In genomic region chr6:97865612-97866011, GRCh38 we compare ENCODE assay signal across 20 cellular contexts.
DNase-seq lines count a peak whose midpoint lies in the region; ATAC-seq and TF ChIP-seq lines count a peak whose summit lies in the region.
"Had no signal": no experiment of that assay in that cellular context is flagged by ENCODE, and none has a peak within 500 bp of the region (broad histone marks: within the 10 kb centered on the region; RNA-seq: fewer than 3 reads in every experiment).

No MANE protein-coding gene starts in this region.

- WGBS in lung, 2 donors, result 51 to 65% methylated on average over 2 of the region's 2 CpGs

- H3K27me3 Mint-ChIP-seq in stimulated activated memory B cell treated with anti-CD40 and anti-IgM and Interleukin-4, amounts not matched to agents 10 μg/mL and 1 μg/mL and 100 μg/mL, for 72 hours, result no peaks in the 10 kb centered on the region
- H3K27me3 Mint-ChIP-seq: CD8-positive, alpha-beta memory T cell had no signal

- DNase-seq in AG08395 (ENCODE audit: low spot score) (peak; percentile 3), RWPE2 (ENCODE audit: low spot score) (no peak), foreskin keratinocyte (peak; percentile 25 to 56), lung (ENCODE audit: low spot score) (no peak), activated T-cell treated with anti-CD3 and anti-CD28 coated beads for 4 hours (no peak), T1000 (lab: John Stamatoyannopoulos, UW) (no peak), colonic mucosa (no peak)
- DNase-seq: C1 segment of cervical spinal cord; CD8-positive, alpha-beta memory T cell; H7; IMR-90; MG63; NCI-H1048; NCI-H1436; NCI-H2029 treated with DMSO at 0.1 percent for 48 hours; NCI-H2171; NCI-H526; PC-3; SJCRH30 had no signal

- TF ChIP-seq CTCF in RWPE2 (IDR thresholded peaks at IDR 0.05; ENCODE audit: poor library complexity, severe bottlenecking), result no peak
- TF ChIP-seq CTCF in foreskin keratinocyte (conservative IDR thresholded peaks at IDR 0.05), result no peak
- TF ChIP-seq CTCF in lung (IDR thresholded peaks at IDR 0.05; ENCODE audit: control extremely low read depth, extremely low read depth), result no peak
- TF ChIP-seq CTCF in colonic mucosa (IDR thresholded peaks at IDR 0.05), result no peak

- no peak overlapping the region for H3K4me3 Mint-ChIP-seq in stimulated activated memory B cell treated with anti-CD40 and anti-IgM and Interleukin-4, amounts not matched to agents 10 μg/mL and 1 μg/mL and 100 μg/mL, for 72 hours
- H3K4me3 Mint-ChIP-seq: CD8-positive, alpha-beta memory T cell had no signal

- H3K9me3 Mint-ChIP-seq in stimulated activated memory B cell treated with anti-CD40 and anti-IgM and Interleukin-4, amounts not matched to agents 10 μg/mL and 1 μg/mL and 100 μg/mL, for 72 hours, result no peaks in the 10 kb centered on the region

- no peak overlapping the region for H3K9ac ChIP-seq in colonic mucosa (ENCODE audit: low read depth in 2 of 2, low read length in 2 of 2)

- H3K27me3 ChIP-seq in RWPE2 (ENCODE audit: insufficient read depth, poor library complexity, severe bottlenecking) (no peaks in the 10 kb centered on the region), foreskin keratinocyte (no peaks in the 10 kb centered on the region), lung (ENCODE audit: control insufficient read depth, insufficient read depth) (no peaks in the 10 kb centered on the region), colonic mucosa (no peaks in the 10 kb centered on the region)
- H3K27me3 ChIP-seq: MG63 had no signal

- no peaks in the 10 kb centered on the region for H3K9me3 ChIP-seq in RWPE2 (ENCODE audit: severe bottlenecking)
- H3K9me3 ChIP-seq in lung (ENCODE audit: control insufficient read depth in 2 of 2, insufficient read depth in 1 of 2, low read length in 1 of 2), result no peaks in the 10 kb centered on the region
- H3K9me3 ChIP-seq in colonic mucosa, result no peaks in the 10 kb centered on the region
- H3K9me3 ChIP-seq: MG63, SJCRH30 had no signal

- H3K36me3 ChIP-seq in RWPE2 (ENCODE audit: low read depth) (no peaks in the 10 kb centered on the region), lung (ENCODE audit: control insufficient read depth in 2 of 2, insufficient read depth in 2 of 2, low read length in 2 of 2) (no peaks in the 10 kb centered on the region), colonic mucosa (no peaks in the 10 kb centered on the region)
- H3K36me3 ChIP-seq: MG63, SJCRH30 had no signal

- intact Hi-C loops in colonic mucosa (cut with DNase I), result no loop called here

- H3K27ac ChIP-seq in RWPE2 (ENCODE audit: poor library complexity, severe bottlenecking), result no peak overlapping the region
- no peak overlapping the region for H3K27ac ChIP-seq in foreskin keratinocyte
- H3K27ac ChIP-seq in lung (ENCODE audit: low read depth in 1 of 2, low read length in 1 of 2), result no peak overlapping the region
- no peak overlapping the region for H3K27ac ChIP-seq in colonic mucosa
- H3K27ac ChIP-seq: SJCRH30 had no signal

- H3K4me1 ChIP-seq in RWPE2 (ENCODE audit: insufficient read depth, poor library complexity, severe bottlenecking) (peaks cover 10% of the 10 kb centered on the region), foreskin keratinocyte (peaks cover 17% of the 10 kb centered on the region), lung (ENCODE audit: control insufficient read depth in 2 of 2, insufficient read depth in 2 of 2, low read length in 2 of 2) (no peaks in the 10 kb centered on the region), colonic mucosa (no peaks in the 10 kb centered on the region)
- H3K4me1 ChIP-seq: SJCRH30 had no signal

- H3K4me3 ChIP-seq in RWPE2 (ENCODE audit: severe bottlenecking) (no peak overlapping the region), lung (no peak overlapping the region), colonic mucosa (no peak overlapping the region)
- H3K4me3 ChIP-seq: MG63, SJCRH30 had no signal

- H3K36me3 Mint-ChIP-seq in stimulated activated memory B cell treated with anti-CD40 and anti-IgM and Interleukin-4, amounts not matched to agents 10 μg/mL and 1 μg/mL and 100 μg/mL, for 72 hours, result no peaks in the 10 kb centered on the region
- H3K36me3 Mint-ChIP-seq: CD8-positive, alpha-beta memory T cell had no signal

- no peak overlapping the region for H3K27ac Mint-ChIP-seq in stimulated activated memory B cell treated with anti-CD40 and anti-IgM and Interleukin-4, amounts not matched to agents 10 μg/mL and 1 μg/mL and 100 μg/mL, for 72 hours
- H3K27ac Mint-ChIP-seq: CD8-positive, alpha-beta memory T cell had no signal

- ATAC-seq in RWPE2 (ENCODE audit: low read depth) (peak; percentile 78), foreskin keratinocyte (peak; percentile 81), lung (ENCODE audit: insufficient read depth, low FRiP score) (peak; percentile 27)
- no peak for ATAC-seq in stimulated activated memory B cell treated with anti-CD40 and anti-IgM and Interleukin-4, amounts not matched to agents 10 μg/mL and 1 μg/mL and 100 μg/mL, for 72 hours
- ATAC-seq: PC-3 had no signal

- H3K4me1 Mint-ChIP-seq in stimulated activated memory B cell treated with anti-CD40 and anti-IgM and Interleukin-4, amounts not matched to agents 10 μg/mL and 1 μg/mL and 100 μg/mL, for 72 hours, result no peaks in the 10 kb centered on the region
- H3K4me1 Mint-ChIP-seq: CD8-positive, alpha-beta memory T cell had no signal

Comparison
In these comparisons a context has a peak if more than half of its experiments do, and no peak if none do; other contexts are left out.
1. DNase-seq: peak in AG08395 (single experiment) and foreskin keratinocyte (2 of 2); none in RWPE2 (single experiment), lung (single experiment), activated T-cell treated with anti-CD3 and anti-CD28 coated beads for 4 hours (single experiment), T1000 (single experiment) and colonic mucosa (single experiment).